ENCODE assay signal across 25 cellular contexts in the genomic region with DNA sequence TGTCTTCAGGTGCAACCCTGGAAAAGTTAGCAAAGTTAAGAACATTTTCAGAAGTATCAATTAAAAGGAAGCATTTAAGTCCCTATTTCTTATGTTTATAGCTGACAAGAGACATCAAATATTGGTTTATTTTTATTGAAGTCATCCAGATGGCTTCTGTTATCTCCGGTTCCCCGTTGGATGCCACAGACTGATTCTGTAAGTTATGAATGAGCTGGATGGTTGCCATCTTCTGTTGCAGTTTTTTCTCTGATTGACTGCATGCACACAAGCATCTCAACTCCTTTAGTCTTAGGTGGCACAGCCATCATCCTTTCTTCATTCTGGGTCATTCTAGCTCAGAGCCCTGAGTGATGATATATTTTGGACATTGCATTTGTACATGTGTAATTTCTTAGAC. TPM values are rescaled to one million over a fixed set of nuclear protein-coding genes. Genes with fewer than 3 reads are reported as not detected.
DNase-seq lines count a peak whose midpoint lies in the region; ATAC-seq, FAIRE-seq and TF ChIP-seq lines count a peak whose summit lies in the region.
"Had no signal": no experiment of that assay in that cellular context is flagged by ENCODE, and none has a peak within 500 bp of the region (broad histone marks: within the 10 kb centered on the region; RNA-seq: fewer than 3 reads in every experiment).

No MANE protein-coding gene starts in this region.

- peak overlapping the region; percentile 81 for H2BK120ac ChIP-seq in trophoblast cell (ENCODE audit: insufficient read depth, low read length, poor library complexity)

- H4K20me1 ChIP-seq in astrocyte (ENCODE audit: insufficient read depth, low read length), result no peaks in the 10 kb centered on the region

- no peaks in the 10 kb centered on the region for H3K9me3 ChIP-seq in astrocyte (ENCODE audit: insufficient read depth, low read depth, low read length)
- no peaks in the 10 kb centered on the region for H3K9me3 ChIP-seq in trophoblast cell (ENCODE audit: insufficient read depth, low read depth, low read length)
- H3K9me3 ChIP-seq: HAP-1 had no signal

- H2BK12ac ChIP-seq in trophoblast cell (ENCODE audit: low read length), result peak overlapping the region; percentile 93

- H3K4me3 Mint-ChIP-seq in astrocyte (ENCODE audit: unreplicated experiment), result no peak overlapping the region
- H3K4me3 Mint-ChIP-seq: CD4-positive, alpha-beta memory T cell; GM23338; HFFc6 had no signal

- H2BK5ac ChIP-seq in trophoblast cell (ENCODE audit: low read depth, low read length, poor library complexity), result peak overlapping the region; percentile 93

- no peak overlapping the region for H2AFZ ChIP-seq in astrocyte (ENCODE audit: low read depth, low read length)
- H2AFZ ChIP-seq in trophoblast cell (ENCODE audit: insufficient read depth, low read length, poor library complexity), result no peak overlapping the region
- H2AFZ ChIP-seq: GM23338 had no signal

- H3K27ac Mint-ChIP-seq in astrocyte (ENCODE audit: unreplicated experiment), result peak overlapping the region; percentile 83
- H3K27ac Mint-ChIP-seq: CD4-positive, alpha-beta memory T cell; GM23338; HFFc6 had no signal

- no peaks in the 10 kb centered on the region for H3K79me2 ChIP-seq in astrocyte (ENCODE audit: insufficient read depth, low read length)
- peaks cover 6% of the 10 kb centered on the region for H3K79me2 ChIP-seq in trophoblast cell (ENCODE audit: control insufficient read depth, insufficient read depth, low read length, poor library complexity)

- H3K79me1 ChIP-seq in trophoblast cell (ENCODE audit: low read length), result peaks cover 30% of the 10 kb centered on the region

- peak overlapping the region; percentile 95 for H4K91ac ChIP-seq in trophoblast cell (ENCODE audit: low read depth, low read length)

- peak overlapping the region; percentile 17 for H3K4ac ChIP-seq in trophoblast cell (ENCODE audit: low read depth, low read length)

- TF ChIP-seq POLR2A in erythroblast (IDR thresholded peaks at IDR 0.05; ENCODE audit: low read length), result no peak

- ATAC-seq in HG02623 (IDR thresholded peaks at IDR 0.05; ENCODE audit: unreplicated experiment), result no peak
- ATAC-seq in HG03442 (IDR thresholded peaks at IDR 0.05; ENCODE audit: unreplicated experiment), result no peak
- ATAC-seq: GM23338 had no signal

- peaks cover 3% of the 10 kb centered on the region for H3K27me3 Mint-ChIP-seq in astrocyte (ENCODE audit: low read depth, unreplicated experiment)

- TF ChIP-seq CTCF in astrocyte (IDR thresholded peaks at IDR 0.05; ENCODE audit: insufficient read depth, low read depth, low read length), result no peak

- H3K14ac ChIP-seq in trophoblast cell (ENCODE audit: low read length), result peak overlapping the region; percentile 81

- peaks cover 44% of the 10 kb centered on the region for H3K4me1 Mint-ChIP-seq in astrocyte (ENCODE audit: low read depth, unreplicated experiment)
- H3K4me1 Mint-ChIP-seq: CD4-positive, alpha-beta memory T cell had no signal

- no peak overlapping the region for H3K18ac ChIP-seq in trophoblast cell (ENCODE audit: low read length)

- H3K4me1 ChIP-seq in astrocyte (ENCODE audit: insufficient read depth, low read length), result peaks cover 23% of the 10 kb centered on the region
- peaks cover 16 to 23% of the 10 kb centered on the region in 2 experiments for H3K4me1 ChIP-seq in trophoblast cell (ENCODE audit: control insufficient read depth in 1 of 2, insufficient read depth in 2 of 2, low read length in 2 of 2)
- H3K4me1 ChIP-seq: HAP-1 had no signal

- no peaks in the 10 kb centered on the region for H3K36me3 ChIP-seq in astrocyte (ENCODE audit: insufficient read depth, low read length)
- H3K36me3 ChIP-seq in trophoblast cell (ENCODE audit: control insufficient read depth in 1 of 2, insufficient read depth in 2 of 2, low read length in 2 of 2), result no peaks in the 10 kb centered on the region
- H3K36me3 ChIP-seq: HAP-1 had no signal

- H3K27ac ChIP-seq in astrocyte (ENCODE audit: low read depth, low read length) (no peak overlapping the region), trophoblast cell (ENCODE audit: low read depth, low read length) (peak overlapping the region; percentile 94)
- H3K27ac ChIP-seq: HL-60, RWPE1 had no signal

- WGBS in trophoblast cell (ENCODE audit: extremely low coverage, insufficient coverage, insufficient read length), result no CpG with 5 or more reads among the region's 2 CpGs

- H3K27me3 ChIP-seq in astrocyte (ENCODE audit: insufficient read depth, low read length) (no peaks in the 10 kb centered on the region), trophoblast cell (ENCODE audit: insufficient read depth, low read length) (no peaks in the 10 kb centered on the region)

- H3K4me2 ChIP-seq in astrocyte (ENCODE audit: low read length) (peak overlapping the region; percentile 40), trophoblast cell (ENCODE audit: low read length) (no peak overlapping the region)
- H3K4me2 ChIP-seq: GM23338 had no signal

- no peak overlapping the region for H3K23ac ChIP-seq in trophoblast cell (ENCODE audit: low read length)

- no peak overlapping the region for H2AK5ac ChIP-seq in trophoblast cell (ENCODE audit: low read length)

- FAIRE-seq in astrocyte (lab: Jason Lieb, UNC), result no peak
- FAIRE-seq: A204.1, G401.6 had no signal

- H4K12ac ChIP-seq in trophoblast cell (ENCODE audit: low read depth, low read length), result no peak overlapping the region

- H3K9ac ChIP-seq in astrocyte (ENCODE audit: low read length) (no peak overlapping the region), trophoblast cell (ENCODE audit: low read length) (no peak overlapping the region)

- H3K36me3 Mint-ChIP-seq in astrocyte (ENCODE audit: low read depth, unreplicated experiment), result no peaks in the 10 kb centered on the region
- H3K36me3 Mint-ChIP-seq: CD4-positive, alpha-beta memory T cell had no signal

- H3K4me3 ChIP-seq in astrocyte (ENCODE audit: insufficient read depth, low read depth, low read length) (no peak overlapping the region), trophoblast cell (ENCODE audit: low read depth, low read length) (no peak overlapping the region)
- H3K4me3 ChIP-seq: GM23338, HAP-1 had no signal

- DNase-seq in EL (peak; percentile 10), NCI-H1694 treated with DMSO at 0.1 percent for 48 hours (lab: John Stamatoyannopoulos, UW) (peak; percentile 41), astrocyte (ENCODE audit: low read depth) (no peak), trophoblast cell (no peak), erythroblast (lab: John Stamatoyannopoulos, UW) (no peak)
- DNase-seq: AML-193; C1 segment of cervical spinal cord; CD4-positive, alpha-beta memory T cell; COR-L47; DMS53; NCI-H1048; NCI-H187 treated with DMSO at 0.1 percent for 48 hours; NCI-H526 treated with DMSO at 0.1 percent for 48 hours; SHP77 had no signal

- H3K9me3 Mint-ChIP-seq in astrocyte (ENCODE audit: unreplicated experiment), result no peaks in the 10 kb centered on the region
- H3K9me3 Mint-ChIP-seq: CD4-positive, alpha-beta memory T cell; GM23338; HFFc6 had no signal

- peak overlapping the region; percentile 34 for H4K8ac ChIP-seq in trophoblast cell (ENCODE audit: low read depth, low read length)

RNA-seq across cellular contexts. Expression of a gene that starts 10.6 kb away (rescaled TPM):
- 0.36 and 0.39 TPM in 2 replicates for total RNA-seq in astrocyte
- 18.2 and 18.3 TPM in 2 replicates for polyA plus RNA-seq in trophoblast cell (2013)
- total RNA-seq: CD4-positive, alpha-beta memory T cell; HFFc6; NCI-H460 had no signal
- polyA plus RNA-seq: AG04450; CD4-positive, alpha-beta memory T cell had no signal

Comparison
In these comparisons a context has a peak if more than half of its experiments do, and no peak if none do; other contexts are left out.
1. DNase-seq: peak in EL (single experiment) and NCI-H1694 treated with DMSO at 0.1 percent for 48 hours (single experiment); none in astrocyte (single experiment), trophoblast cell (0 of 2) and erythroblast (0 of 2).